8 cellular contexts compared by ENCODE assay signal in genomic region chr1:31505884-31506497, GRCh38.
DNase-seq lines count a peak whose midpoint lies in the region; FAIRE-seq and TF ChIP-seq lines count a peak whose summit lies in the region.

No MANE protein-coding gene starts in this region.

- no peak overlapping the region for H3K4ac ChIP-seq in mesenchymal stem cell (ENCODE audit: low read depth in 1 of 2, low read length in 2 of 2)

- H3K79me1 ChIP-seq in mesenchymal stem cell (replicated peaks; ENCODE audit: low read length, poor library complexity, severe bottlenecking) = no peaks in the 10 kb centered on the region

- H3K9me2 ChIP-seq in GM23248 (ENCODE audit: insufficient read depth) = no peaks in the 10 kb centered on the region

- no peak overlapping the region for H2AK5ac ChIP-seq in mesenchymal stem cell (ENCODE audit: low read length, severe bottlenecking)

- no peak overlapping the region for H3K23ac ChIP-seq in mesenchymal stem cell (ENCODE audit: low read length in 2 of 2)

- no peaks in the 10 kb centered on the region for H4K20me1 ChIP-seq in GM23248 (ENCODE audit: insufficient read depth)

- no peak overlapping the region for H4K91ac ChIP-seq in mesenchymal stem cell (ENCODE audit: low read length)

- H2BK5ac ChIP-seq in mesenchymal stem cell (ENCODE audit: low read depth, low read length, poor library complexity, severe bottlenecking) = no peak overlapping the region

- H2BK120ac ChIP-seq in mesenchymal stem cell (ENCODE audit: low read depth, low read length) = no peak overlapping the region

- no peaks in the 10 kb centered on the region for H3K79me2 ChIP-seq in GM23248 (ENCODE audit: insufficient read depth)

- H3K9me3 ChIP-seq in GM23248 (ENCODE audit: low read depth) = no peaks in the 10 kb centered on the region
- no peaks in the 10 kb centered on the region for H3K9me3 ChIP-seq in mesenchymal stem cell (ENCODE audit: control insufficient read depth, low read length)

- H3K27me3 ChIP-seq in GM23248 (replicated peaks; ENCODE audit: insufficient read depth) = peaks cover 64% of the 10 kb centered on the region
- peaks cover 46 to 96% of the 10 kb centered on the region in 2 experiments for H3K27me3 ChIP-seq in mesenchymal stem cell (ENCODE audit: control insufficient read depth in 1 of 2, insufficient read depth in 1 of 2, low read length in 2 of 2)

- H2BK15ac ChIP-seq in mesenchymal stem cell (ENCODE audit: low read depth, poor library complexity, severe bottlenecking) = no peak overlapping the region

- H3K9ac ChIP-seq in GM23248 = no peak overlapping the region
- no peak overlapping the region for H3K9ac ChIP-seq in mesenchymal stem cell (ENCODE audit: low read length)

- no peak for FAIRE-seq in GM12891 (lab: Jason Lieb, UNC)

- H2AFZ ChIP-seq in GM23248 (no peak overlapping the region), mesenchymal stem cell (ENCODE audit: low read depth, low read length) (no peak overlapping the region)

- H3F3A ChIP-seq in GM23248 (ENCODE audit: insufficient read depth) = no peaks in the 10 kb centered on the region

- H3K4me2 ChIP-seq in GM23248 (ENCODE audit: unreplicated experiment) (no peak overlapping the region), mesenchymal stem cell (ENCODE audit: low read length, poor library complexity, severe bottlenecking) (no peak overlapping the region)

- peak overlapping the region in 1 of 2 experiments; percentile 35 for H3K14ac ChIP-seq in mesenchymal stem cell (ENCODE audit: low read length in 2 of 2)

- H3K27ac ChIP-seq in GM23248 (no peak overlapping the region), mesenchymal stem cell (ENCODE audit: low read length, poor library complexity, severe bottlenecking) (no peak overlapping the region)

- WGBS in GM23248 (ENCODE audit: low coverage in 1 of 2, low lambda C conversion rate in 2 of 2, missing lambda C conversion rate in 2 of 2), 2 experiments = 26 to 28% methylated on average over 13 of the region's 13 CpGs
- 82% methylated on average over 13 of the region's 13 CpGs for WGBS in mesenchymal stem cell

- TF ChIP-seq POLR2A in GM12891 (IDR thresholded peaks at IDR 0.05; ENCODE audit: low read depth, low read length) = no peak

- H4K8ac ChIP-seq in mesenchymal stem cell (ENCODE audit: low read length) = no peak overlapping the region

- H3K36me3 ChIP-seq in GM23248 (ENCODE audit: low read depth) (no peaks in the 10 kb centered on the region), mesenchymal stem cell (ENCODE audit: control insufficient read depth in 1 of 2, insufficient read depth in 2 of 2, low read depth in 1 of 2, low read length in 2 of 2) (no peaks in the 10 kb centered on the region)

- no peak overlapping the region for H3K18ac ChIP-seq in mesenchymal stem cell (ENCODE audit: low read depth in 1 of 2, low read length in 2 of 2)

- in situ Hi-C loops in GM23248 (cut with MboI) = no loop called here

- H3K4me3 ChIP-seq in GM23248 (no peak overlapping the region), mesenchymal stem cell (ENCODE audit: insufficient read depth in 1 of 2, low read depth in 1 of 2, low read length in 2 of 2) (no peak overlapping the region)

- DNase-seq in GM12891 (ENCODE audit: insufficient read length, low spot score) = peak; percentile 44
- peak; percentile 86 for DNase-seq in GM23248
- peak; percentile 90 for DNase-seq in OCI-M1 (lab: John Stamatoyannopoulos, UW)
- DNase-seq in mesenchymal stem cell = peak; percentile 56
- DNase-seq in 8988T = no peak
- no peak for DNase-seq in DMS 273 (lab: John Stamatoyannopoulos, UW; ENCODE audit: unreplicated experiment)
- DNase-seq in ecto neural progenitor cell (ENCODE audit: low spot score) = no peak
- no peak for DNase-seq in HT-29 (ENCODE audit: low spot score)

- peaks cover 9% of the 10 kb centered on the region for H3K4me1 ChIP-seq in GM23248 (ENCODE audit: insufficient read depth)
- peaks cover 6% of the 10 kb centered on the region for H3K4me1 ChIP-seq in mesenchymal stem cell (ENCODE audit: control insufficient read depth, insufficient read depth, low read depth, low read length)

- H2BK12ac ChIP-seq in mesenchymal stem cell (ENCODE audit: low read length in 2 of 2) = no peak overlapping the region

TF ChIP-seq in GM12891, 5 proteins besides CTCF, POLR2A, EP300 and RAD21:
- TF ChIP-seq PAX5 (IDR thresholded peaks at IDR 0.05; ENCODE audit: insufficient read depth, low read length, severe bottlenecking) (no peak), POLR2AphosphoS5 (IDR thresholded peaks at IDR 0.05; ENCODE audit: low read depth, low read length) (no peak), TAF1 (IDR thresholded peaks at IDR 0.05; ENCODE audit: low read depth, low read length) (no peak), POU2F2 (IDR thresholded peaks at IDR 0.05; ENCODE audit: low read depth, low read length) (no peak), SPI1 (IDR thresholded peaks at IDR 0.05; ENCODE audit: low read depth, low read length) (no peak)
TF ChIP-seq in GM12891: peak in this region for 0.

Comparison
In these comparisons a context has a peak if more than half of its experiments do, and no peak if none do; other contexts are left out.
1. DNase-seq: peak in GM12891 (single experiment), GM23248 (single experiment), OCI-M1 (single experiment) and mesenchymal stem cell (single experiment); none in 8988T (single experiment), DMS 273 (single experiment), ecto neural progenitor cell (single experiment) and HT-29 (single experiment).